Comparison of ENCODE assay signal across 4 cellular contexts in the genomic region with DNA sequence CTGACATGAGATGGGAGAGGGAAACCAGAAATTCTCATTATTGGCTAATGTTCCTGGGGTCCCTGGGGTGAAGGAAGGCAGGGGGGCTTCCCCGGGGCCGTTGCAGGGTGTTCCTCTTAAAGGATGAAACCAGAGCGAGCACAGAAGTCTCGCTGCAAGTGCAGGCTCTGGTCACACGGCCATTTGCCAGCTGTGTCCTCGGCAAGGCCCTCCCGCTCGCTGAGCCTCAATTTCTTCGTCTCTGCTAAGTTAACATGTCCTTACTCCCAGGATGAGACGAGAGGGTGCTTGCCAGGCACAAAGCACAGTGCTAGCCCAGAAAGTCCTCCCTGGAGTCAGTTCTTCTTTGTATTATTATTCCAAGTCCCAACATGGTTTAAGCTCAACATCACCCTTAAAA.
"Had no signal": no experiment of that assay in that cellular context is flagged by ENCODE, and none has a peak within 500 bp of the region (broad histone marks: within the 10 kb centered on the region; RNA-seq: fewer than 3 reads in every experiment).

No MANE protein-coding gene starts in this region.

- DNase-seq: IMR-90, KBM-7 had no signal

- H3K4me3 ChIP-seq: K562 had no signal

- H3K27ac ChIP-seq: HL-60 had no signal
